ENCODE assay signal across 18 cellular contexts in the genomic region with DNA sequence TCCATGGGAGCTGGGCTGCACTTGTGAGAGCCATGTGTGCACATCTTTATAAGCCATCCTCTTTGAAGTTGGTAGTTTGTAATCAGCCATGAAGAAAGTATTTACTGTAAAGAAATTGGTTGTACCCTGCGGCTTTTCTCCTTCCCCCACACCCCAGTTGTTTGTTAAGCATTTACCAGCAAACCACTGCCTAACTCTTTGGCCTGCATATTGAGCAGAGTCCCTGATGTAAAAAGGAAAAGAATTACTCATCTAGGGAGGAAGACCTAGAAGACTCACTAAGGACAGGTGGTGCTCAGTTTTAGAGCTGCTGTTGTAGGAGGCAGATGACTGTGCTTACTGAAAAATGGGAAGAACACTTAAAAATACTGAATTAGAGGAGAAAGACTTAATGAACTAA.
DNase-seq lines count a peak whose midpoint lies in the region; ATAC-seq lines count a peak whose summit lies in the region.
"Had no signal": no experiment of that assay in that cellular context is flagged by ENCODE, and none has a peak within 500 bp of the region (broad histone marks: within the 10 kb centered on the region; RNA-seq: fewer than 3 reads in every experiment).

No MANE protein-coding gene starts in this region.

- H3K27me3 Mint-ChIP-seq in effector memory CD8-positive, alpha-beta T cell, result no peaks in the 10 kb centered on the region
- H3K27me3 Mint-ChIP-seq: CD4-positive, CD25-positive, alpha-beta regulatory T cell; dendritic cell treated with granulocyte-macrophage colony-stimulating factor and Interleukin-4, amounts not matched to agents 40 ng/mL and 50 ng/mL, for 4 days; natural killer cell treated with Interleukin-12 subunit alpha and Interleukin-12 subunit beta and Interleukin-15 and Interleukin-18, amount 100 ng/mL, for 72 hours; stimulated activated naive CD8-positive, alpha-beta T cell treated with anti-CD3 and anti-CD28 coated beads, Interleukin-15, Interleukin-2, amounts not matched to agents 100 ng/mL and 50 ng/mL, for 24 hours had no signal

- peaks cover 0 to 1% of the 10 kb centered on the region in 2 donors for H3K9me3 Mint-ChIP-seq in effector memory CD8-positive, alpha-beta T cell
- H3K9me3 Mint-ChIP-seq: natural killer cell treated with Interleukin-12 subunit alpha and Interleukin-12 subunit beta and Interleukin-15 and Interleukin-18, amount 100 ng/mL, for 72 hours had no signal

- no peaks in the 10 kb centered on the region for H3K36me3 Mint-ChIP-seq in effector memory CD8-positive, alpha-beta T cell (ENCODE audit: insufficient read depth)

- peak; percentile 26 for DNase-seq in glomerular visceral epithelial cell (ENCODE audit: extremely low spot score)
- DNase-seq in activated naive CD4-positive, alpha-beta T cell (lab: John Stamatoyannopoulos, UW), result no peak
- no peak for DNase-seq in hippocampal formation (lab: John Stamatoyannopoulos, UW)
- DNase-seq in effector memory CD8-positive, alpha-beta T cell, result no peak
- no peak for DNase-seq in GM19238 (ENCODE audit: insufficient read length, low spot score)
- DNase-seq: activated CD4-positive, CD25-positive, alpha-beta regulatory T cell treated with anti-CD3 and anti-CD28 coated beads, Interleukin-2, amount 50 U/mL, for 72 hours; CD4-positive, CD25-positive, alpha-beta regulatory T cell; left cardiac atrium; NCI-H2227 treated with DMSO at 0.1 percent for 48 hours; NK-92 treated with Interleukin-12 subunit alpha and Interleukin-12 subunit beta, amount 100 ng/mL, for 24 hours; RPMI8226 had no signal

- H3K27ac Mint-ChIP-seq in effector memory CD8-positive, alpha-beta T cell, result no peak overlapping the region
- H3K27ac Mint-ChIP-seq: activated T-helper 2 cell treated with anti-CD3 and anti-CD28 coated beads, Interferon-gamma antibody, Interleukin-2, Interleukin-4, amounts not matched to agents 10 μg/mL and 5 μg/mL and 100 μg/mL, durations not matched to agents 14 hours and 24 hours and 36 hours; CD4-positive, CD25-positive, alpha-beta regulatory T cell; dendritic cell treated with granulocyte-macrophage colony-stimulating factor and Interleukin-4, amounts not matched to agents 40 ng/mL and 50 ng/mL, for 4 days; natural killer cell treated with Interleukin-12 subunit alpha and Interleukin-12 subunit beta and Interleukin-15 and Interleukin-18, amount 100 ng/mL, for 72 hours; stimulated activated naive CD8-positive, alpha-beta T cell treated with anti-CD3 and anti-CD28 coated beads, Interleukin-15, Interleukin-2, amounts not matched to agents 100 ng/mL and 50 ng/mL, for 24 hours had no signal

- H3K4me3 Mint-ChIP-seq in effector memory CD8-positive, alpha-beta T cell, result no peak overlapping the region
- H3K4me3 Mint-ChIP-seq: CD4-positive, CD25-positive, alpha-beta regulatory T cell; dendritic cell treated with granulocyte-macrophage colony-stimulating factor and Interleukin-4, amounts not matched to agents 40 ng/mL and 50 ng/mL, for 4 days; natural killer cell treated with Interleukin-12 subunit alpha and Interleukin-12 subunit beta and Interleukin-15 and Interleukin-18, amount 100 ng/mL, for 72 hours; stimulated activated naive CD8-positive, alpha-beta T cell treated with anti-CD3 and anti-CD28 coated beads, Interleukin-15, Interleukin-2, amounts not matched to agents 100 ng/mL and 50 ng/mL, for 24 hours had no signal

- peaks cover 0 to 6% of the 10 kb centered on the region in 2 donors for H3K4me1 Mint-ChIP-seq in effector memory CD8-positive, alpha-beta T cell (ENCODE audit: low read depth in 2 of 2)

- ATAC-seq in GM18909 (IDR thresholded peaks at IDR 0.05; ENCODE audit: poor library complexity, unreplicated experiment) (peak; percentile 79), GM21717 (IDR thresholded peaks at IDR 0.05; ENCODE audit: unreplicated experiment) (peak; percentile 66), HG03354 (IDR thresholded peaks at IDR 0.05; ENCODE audit: poor library complexity, severe bottlenecking, unreplicated experiment) (peak; percentile 86)
- no peak for ATAC-seq in effector memory CD8-positive, alpha-beta T cell (replicated peaks)
- ATAC-seq: left cardiac atrium; natural killer cell treated with Interleukin-12 subunit alpha and Interleukin-12 subunit beta and Interleukin-15 and Interleukin-18, amount 100 ng/mL, for 72 hours had no signal
